ENCODE assay signal across 13 cellular contexts in the genomic region with DNA sequence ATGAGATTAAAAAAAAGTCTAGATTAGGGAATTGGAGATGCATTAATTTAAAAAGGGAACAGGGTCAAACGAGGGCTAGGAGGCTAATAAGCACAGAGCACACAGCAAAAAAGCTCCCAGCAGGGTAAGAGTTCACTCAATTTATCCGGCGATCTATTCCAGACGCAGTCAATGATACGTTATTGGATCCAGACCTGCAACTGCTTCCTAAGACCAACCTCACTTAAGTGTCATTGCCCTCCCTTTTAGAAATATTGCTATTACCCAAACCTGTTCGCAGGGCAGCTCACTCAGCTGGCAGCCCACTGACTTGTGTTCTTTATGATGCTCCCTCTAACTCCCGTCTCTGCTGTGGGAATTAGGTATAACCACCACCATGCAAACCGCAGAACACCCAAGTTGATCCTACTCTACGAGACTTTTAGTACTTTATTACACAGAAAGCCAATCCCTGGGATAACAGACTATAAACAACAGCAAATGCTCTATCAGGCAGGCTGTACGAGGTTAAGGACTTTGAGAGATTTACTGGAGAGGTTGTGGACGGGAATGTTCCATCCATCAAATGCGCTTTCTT.
"Had no signal": no experiment of that assay in that cellular context is flagged by ENCODE, and none has a peak within 500 bp of the region (broad histone marks: within the 10 kb centered on the region; RNA-seq: fewer than 3 reads in every experiment).

No MANE protein-coding gene starts in this region.

- H3K36me3 ChIP-seq: adrenal gland, ovary, sigmoid colon, upper lobe of right lung had no signal

- H3K4me3 ChIP-seq: adrenal gland, ovary, sigmoid colon, upper lobe of right lung had no signal

- H3K27ac Mint-ChIP-seq: activated CD4-positive, alpha-beta memory T cell treated with anti-CD3 and anti-CD28 coated beads, Interleukin-2, amount 10 ng/mL, durations not matched to agents 7 days and 5 days; activated CD4-positive, alpha-beta T cell treated with anti-CD3 and anti-CD28 coated beads for 36 hours; activated naive CD4-positive, alpha-beta T cell treated with anti-CD3 and anti-CD28 coated beads, Interleukin-2, amount 50 U/mL, for 24 hours; stimulated activated naive CD8-positive, alpha-beta T cell treated with anti-CD3 and anti-CD28 coated beads, Interleukin-15, amount 100 ng/mL, for 72 hours; T-helper 17 cell had no signal

- H3K27me3 Mint-ChIP-seq: activated CD4-positive, alpha-beta memory T cell treated with anti-CD3 and anti-CD28 coated beads, Interleukin-2, amount 10 ng/mL, durations not matched to agents 7 days and 5 days; activated CD4-positive, alpha-beta T cell treated with anti-CD3 and anti-CD28 coated beads for 36 hours; activated naive CD4-positive, alpha-beta T cell treated with anti-CD3 and anti-CD28 coated beads, Interleukin-2, amount 50 U/mL, for 24 hours; stimulated activated naive CD8-positive, alpha-beta T cell treated with anti-CD3 and anti-CD28 coated beads, Interleukin-15, amount 100 ng/mL, for 72 hours; T-helper 17 cell had no signal

- H3K4me1 Mint-ChIP-seq: activated CD4-positive, alpha-beta memory T cell treated with anti-CD3 and anti-CD28 coated beads, Interleukin-2, amount 10 ng/mL, durations not matched to agents 7 days and 5 days; activated CD4-positive, alpha-beta T cell treated with anti-CD3 and anti-CD28 coated beads for 36 hours; activated naive CD4-positive, alpha-beta T cell treated with anti-CD3 and anti-CD28 coated beads, Interleukin-2, amount 50 U/mL, for 24 hours; stimulated activated naive CD8-positive, alpha-beta T cell treated with anti-CD3 and anti-CD28 coated beads, Interleukin-15, amount 100 ng/mL, for 72 hours; T-helper 17 cell had no signal

- H3K4me3 Mint-ChIP-seq: activated CD4-positive, alpha-beta memory T cell treated with anti-CD3 and anti-CD28 coated beads, Interleukin-2, amount 10 ng/mL, durations not matched to agents 7 days and 5 days; activated CD4-positive, alpha-beta T cell treated with anti-CD3 and anti-CD28 coated beads for 36 hours; activated naive CD4-positive, alpha-beta T cell treated with anti-CD3 and anti-CD28 coated beads, Interleukin-2, amount 50 U/mL, for 24 hours; activated T-cell treated with anti-CD3 and anti-CD28 coated beads, Interleukin-2, amount 50 U/mL, for 4 hours; stimulated activated naive CD8-positive, alpha-beta T cell treated with anti-CD3 and anti-CD28 coated beads, Interleukin-15, amount 100 ng/mL, for 72 hours; T-helper 17 cell had no signal

- H3K9me3 Mint-ChIP-seq: activated CD4-positive, alpha-beta memory T cell treated with anti-CD3 and anti-CD28 coated beads, Interleukin-2, amount 10 ng/mL, durations not matched to agents 7 days and 5 days; activated naive CD4-positive, alpha-beta T cell treated with anti-CD3 and anti-CD28 coated beads, Interleukin-2, amount 50 U/mL, for 24 hours; activated T-cell treated with anti-CD3 and anti-CD28 coated beads, Interleukin-2, amount 50 U/mL, for 4 hours had no signal

- ATAC-seq: activated CD4-positive, alpha-beta T cell treated with anti-CD3 and anti-CD28 coated beads for 36 hours; activated T-cell treated with anti-CD3 and anti-CD28 coated beads, Interleukin-2, amount 50 U/mL, for 4 hours; stimulated activated naive CD8-positive, alpha-beta T cell treated with anti-CD3 and anti-CD28 coated beads, Interleukin-15, amount 100 ng/mL, for 72 hours; T-helper 17 cell; upper lobe of right lung had no signal

- H3K27ac ChIP-seq: adrenal gland, ovary, sigmoid colon, upper lobe of right lung had no signal

- H3K27me3 ChIP-seq: adrenal gland, ovary, sigmoid colon, upper lobe of right lung had no signal

- DNase-seq: activated CD4-positive, alpha-beta memory T cell treated with anti-CD3 and anti-CD28 coated beads, Interleukin-2, amount 10 ng/mL, durations not matched to agents 7 days and 5 days; activated CD4-positive, alpha-beta T cell treated with anti-CD3 and anti-CD28 coated beads for 36 hours; activated effector memory CD4-positive, alpha-beta T cell treated with Interleukin-2 at 50 U/mL for 16 hours; activated T-cell treated with anti-CD3 and anti-CD28 coated beads, Interleukin-2, amount 50 U/mL, for 4 hours; adrenal gland; hypothalamus; ovary; sigmoid colon; stimulated activated CD4-positive, alpha-beta T cell treated with anti-CD3 and anti-CD28 coated beads, Interleukin-1b, Interleukin-23, amount 100 ng/mL, for 48 hours; stimulated activated naive CD8-positive, alpha-beta T cell treated with anti-CD3 and anti-CD28 coated beads, Interleukin-15, amount 100 ng/mL, for 72 hours; T-helper 17 cell; upper lobe of right lung had no signal

- H3K9me3 ChIP-seq: adrenal gland, ovary, sigmoid colon, upper lobe of right lung had no signal

- H3K4me1 ChIP-seq: adrenal gland, sigmoid colon, upper lobe of right lung had no signal
